ENCODE assay signal across 25 cellular contexts in genomic region chr4:53693408-53693807, GRCh38.
DNase-seq lines count a peak whose midpoint lies in the region; TF ChIP-seq lines count a peak whose summit lies in the region.
"Had no signal": no experiment of that assay in that cellular context is flagged by ENCODE, and none has a peak within 500 bp of the region (broad histone marks: within the 10 kb centered on the region; RNA-seq: fewer than 3 reads in every experiment).

No MANE protein-coding gene starts in this region.

- H3K36me3 ChIP-seq in SJSA1, result no peaks in the 10 kb centered on the region
- H3K36me3 ChIP-seq: BE2C, brain microvascular endothelial cell, heart left ventricle, right lobe of liver, upper lobe of right lung had no signal

- no peak overlapping the region for H3K27ac ChIP-seq in SJSA1
- H3K27ac ChIP-seq: brain microvascular endothelial cell, heart left ventricle, right lobe of liver, upper lobe of right lung had no signal

- H3K36me3 Mint-ChIP-seq in nephron progenitor cell (ENCODE audit: low read depth), result peaks cover 3% of the 10 kb centered on the region
- H3K36me3 Mint-ChIP-seq: stimulated activated naive B cell treated with anti-CD40 and anti-IgM and Interleukin-4, amounts not matched to agents 10 μg/mL and 1 μg/mL and 100 μg/mL, for 72 hours had no signal

- H3K27me3 ChIP-seq in SJSA1 (replicated peaks), result no peaks in the 10 kb centered on the region
- H3K27me3 ChIP-seq: BE2C, brain microvascular endothelial cell, heart left ventricle, right lobe of liver, upper lobe of right lung had no signal

- DNase-seq in DMS53 (lab: John Stamatoyannopoulos, UW), result peak; percentile 60
- peak; percentile 68 for DNase-seq in NCI-H2029 (lab: John Stamatoyannopoulos, UW)
- peak; percentile 64 to 81 for DNase-seq in SJSA1 (ENCODE audit: low read depth in 1 of 2, low spot score in 2 of 2)
- no peak for DNase-seq in nephron progenitor cell
- no peak for DNase-seq in NCI-H226
- no peak for DNase-seq in central memory CD4-positive, alpha-beta T cell
- DNase-seq in NCI-H2196 treated with DMSO at 0.1 percent for 48 hours (lab: John Stamatoyannopoulos, UW; ENCODE audit: unreplicated experiment), result no peak
- DNase-seq in GM03348 (ENCODE audit: low spot score), result no peak
- DNase-seq: ACHN; activated CD4-positive, alpha-beta T cell treated with anti-CD3 and anti-CD28 coated beads for 48 hours; activated T-cell treated with anti-CD3 and anti-CD28 coated beads, Interleukin-2, amount 50 U/mL, for 4 hours; BE2C; brain microvascular endothelial cell; DND-41; effector CD4-positive, alpha-beta T cell; erythroblast; HCEC 1CT; heart left ventricle; kidney glomerular epithelial cell; MM.1S; NCI-H1417 treated with DMSO at 0.1 percent for 48 hours; PC-3; right lobe of liver; stimulated activated naive B cell treated with anti-CD40 and anti-IgM and Interleukin-4, amounts not matched to agents 10 μg/mL and 1 μg/mL and 100 μg/mL, for 72 hours; upper lobe of right lung had no signal

- H3K9me3 Mint-ChIP-seq in nephron progenitor cell, result no peaks in the 10 kb centered on the region
- H3K9me3 Mint-ChIP-seq: activated T-cell treated with anti-CD3 and anti-CD28 coated beads, Interleukin-2, amount 50 U/mL, for 4 hours; stimulated activated naive B cell treated with anti-CD40 and anti-IgM and Interleukin-4, amounts not matched to agents 10 μg/mL and 1 μg/mL and 100 μg/mL, for 72 hours had no signal

- no peak for TF ChIP-seq CTCF in nephron progenitor cell (IDR thresholded peaks at IDR 0.05)

- peaks cover 22% of the 10 kb centered on the region for H3K4me1 ChIP-seq in SJSA1 (replicated peaks)
- H3K4me1 ChIP-seq: BE2C, upper lobe of right lung had no signal

- H3K4me3 Mint-ChIP-seq in nephron progenitor cell, result no peak overlapping the region
- H3K4me3 Mint-ChIP-seq: activated T-cell treated with anti-CD3 and anti-CD28 coated beads, Interleukin-2, amount 50 U/mL, for 4 hours; stimulated activated naive B cell treated with anti-CD40 and anti-IgM and Interleukin-4, amounts not matched to agents 10 μg/mL and 1 μg/mL and 100 μg/mL, for 72 hours had no signal

- H3K4me1 Mint-ChIP-seq in nephron progenitor cell, result peaks cover 14% of the 10 kb centered on the region

- no peak overlapping the region for H3K4me3 ChIP-seq in SJSA1
- H3K4me3 ChIP-seq: heart left ventricle, right lobe of liver, upper lobe of right lung had no signal

- no peaks in the 10 kb centered on the region for H3K9me3 ChIP-seq in SJSA1 (replicated peaks)
- H3K9me3 ChIP-seq: BE2C, right lobe of liver, upper lobe of right lung had no signal

- peak overlapping the region; percentile 60 for H3K27ac Mint-ChIP-seq in nephron progenitor cell
- H3K27ac Mint-ChIP-seq: stimulated activated naive B cell treated with anti-CD40 and anti-IgM and Interleukin-4, amounts not matched to agents 10 μg/mL and 1 μg/mL and 100 μg/mL, for 72 hours had no signal

- peaks cover 8% of the 10 kb centered on the region for H3K27me3 Mint-ChIP-seq in nephron progenitor cell (ENCODE audit: low read depth, poor library complexity)

Comparison
In these comparisons a context has a peak if more than half of its experiments do, and no peak if none do; other contexts are left out.
1. DNase-seq: peak in DMS53 (single experiment), NCI-H2029 (single experiment) and SJSA1 (2 of 2); none in nephron progenitor cell (single experiment), NCI-H226 (single experiment), central memory CD4-positive, alpha-beta T cell (single experiment), NCI-H2196 treated with DMSO at 0.1 percent for 48 hours (single experiment) and GM03348 (single experiment).